Comparison of ENCODE assay signal across 8 cellular contexts in the genomic region with DNA sequence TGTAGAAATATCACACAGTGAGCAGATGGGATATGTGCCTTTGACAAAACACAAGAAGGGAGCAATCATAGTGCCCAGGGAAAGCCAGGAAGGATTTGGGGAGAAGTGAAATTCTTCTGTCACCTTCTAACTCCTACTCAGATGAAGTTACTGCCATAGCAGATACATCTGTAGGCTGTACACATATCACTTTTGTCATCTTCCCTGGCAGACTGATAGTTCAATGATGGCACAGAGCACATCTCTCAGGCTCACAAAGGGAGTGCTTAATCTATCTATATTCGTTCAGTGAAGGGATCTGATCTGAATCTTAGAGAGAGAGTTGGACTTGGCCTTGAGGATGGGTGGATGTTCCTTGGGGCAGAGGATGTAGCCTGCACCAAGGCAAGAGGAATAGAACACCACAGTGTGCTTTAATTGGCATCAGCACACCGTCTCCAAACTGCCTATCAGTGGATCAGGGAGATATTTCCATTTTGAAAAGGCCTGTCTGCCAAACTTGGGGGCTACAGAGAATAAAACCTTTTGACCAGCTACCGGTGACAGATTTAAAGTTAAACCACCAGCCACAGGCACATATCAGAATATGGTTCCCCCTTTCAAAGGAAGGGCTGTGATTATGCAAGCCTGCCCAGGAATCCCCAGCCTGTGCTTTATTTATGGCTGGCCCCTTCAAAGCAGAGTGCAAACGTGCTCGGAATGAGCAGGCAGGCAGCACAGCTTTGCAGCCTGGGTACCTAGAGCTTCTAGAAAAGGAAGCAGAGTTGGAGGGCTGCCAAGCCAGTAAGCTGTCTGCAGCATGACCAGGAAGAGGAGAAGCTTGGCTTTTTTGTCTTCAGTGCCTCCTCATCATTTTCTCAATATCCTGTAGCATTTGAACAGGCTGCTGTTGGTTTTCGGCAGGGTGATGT.
DNase-seq lines count a peak whose midpoint lies in the region; ATAC-seq and TF ChIP-seq lines count a peak whose summit lies in the region.

No MANE protein-coding gene starts in this region.

- peaks cover 6% of the 10 kb centered on the region for H3K9me3 Mint-ChIP-seq in MCF 10A (ENCODE audit: unreplicated experiment)
- peaks cover 0 to 10% (median 4%) of the 10 kb centered on the region in 11 donors for H3K9me3 Mint-ChIP-seq in naive thymus-derived CD4-positive, alpha-beta T cell

- POLR2A ChIA-PET in MCF 10A (lab: Yijun Ruan, JAX): interaction anchor here (0.8 kb wide), 1 partner anchor 162 kb away, joined by 3 read pairs; no protein-coding TSS in a partner anchor
- POLR2A ChIA-PET in naive thymus-derived CD4-positive, alpha-beta T cell (lab: Charles Lee): interaction anchor here (0.6 to 1.7 kb wide), 11 partner anchors 13 to 450 kb away, joined by 3 to 18 read pairs (median 3); partner anchors contain the start of gene DYRK2

- H3K36me3 Mint-ChIP-seq in MCF 10A (ENCODE audit: insufficient read depth, unreplicated experiment): no peaks in the 10 kb centered on the region
- peaks cover 0 to 5% (median 0%) of the 10 kb centered on the region in 5 donors for H3K36me3 Mint-ChIP-seq in naive thymus-derived CD4-positive, alpha-beta T cell

- no peaks in the 10 kb centered on the region for H3K27me3 ChIP-seq in naive thymus-derived CD4-positive, alpha-beta T cell (ENCODE audit: control insufficient read depth in 2 of 2, insufficient read depth in 2 of 2, low read length in 2 of 2)

- no TSS peak for BruUV-seq in MCF 10A (replicated peaks; lab: Mats Ljungman, UMichigan)

- peak; percentile 89 for ATAC-seq in naive thymus-derived CD4-positive, alpha-beta T cell

- no peak overlapping the region for H3K4me3 ChIP-seq in Jurkat, Clone E6-1 (ENCODE audit: low read length)
- no peak overlapping the region for H3K4me3 ChIP-seq in naive thymus-derived CD4-positive, alpha-beta T cell (ENCODE audit: low read length)

- H3K9me3 ChIP-seq in naive thymus-derived CD4-positive, alpha-beta T cell (ENCODE audit: control insufficient read depth in 2 of 3, low read length in 3 of 3): peaks cover 0 to 4% (median 0%) of the 10 kb centered on the region in 3 experiments

- TF ChIP-seq CTCF in GM20000 (IDR thresholded peaks at IDR 0.05; ENCODE audit: extremely low read depth, missing control alignments) (no peak), MCF 10A (IDR thresholded peaks at IDR 0.05; ENCODE audit: unreplicated experiment) (no peak)

- H3K27ac ChIP-seq in naive thymus-derived CD4-positive, alpha-beta T cell (ENCODE audit: low read depth, low read length): peak overlapping the region; percentile 49

- H3K4me1 Mint-ChIP-seq in MCF 10A (ENCODE audit: insufficient read depth, unreplicated experiment): no peaks in the 10 kb centered on the region
- H3K4me1 Mint-ChIP-seq in naive thymus-derived CD4-positive, alpha-beta T cell: peaks cover 28 to 49% (median 46%) of the 10 kb centered on the region in 7 donors

- no peaks in the 10 kb centered on the region for H3K36me3 ChIP-seq in naive thymus-derived CD4-positive, alpha-beta T cell (ENCODE audit: control insufficient read depth in 2 of 3, insufficient read depth in 3 of 3, low read length in 3 of 3)

- H3K4me1 ChIP-seq in naive thymus-derived CD4-positive, alpha-beta T cell (ENCODE audit: control insufficient read depth in 2 of 2, insufficient read depth in 2 of 2, low read length in 2 of 2): peaks cover 39 to 45% of the 10 kb centered on the region in 2 donors

- no peaks in the 10 kb centered on the region for H3K27me3 Mint-ChIP-seq in MCF 10A (ENCODE audit: insufficient read depth, unreplicated experiment)
- peaks cover 0 to under 1% (median 0%) of the 10 kb centered on the region in 5 donors for H3K27me3 Mint-ChIP-seq in naive thymus-derived CD4-positive, alpha-beta T cell

- H3K4me3 Mint-ChIP-seq in MCF 10A (ENCODE audit: unreplicated experiment): no peak overlapping the region
- H3K4me3 Mint-ChIP-seq in naive thymus-derived CD4-positive, alpha-beta T cell: peak overlapping the region in 9 of 10 donors; percentile 1 to 61 (median 26)

- DNase-seq in C1 segment of cervical spinal cord (lab: John Stamatoyannopoulos, UW) (peak in 8 of 14 donors; percentile 13 to 61 (median 30)), GM20000 (ENCODE audit: low spot score) (peak; percentile 22), UCSD-AML1 (lab: John Stamatoyannopoulos, UW; ENCODE audit: unreplicated experiment) (peak; percentile 16), MCF 10A (ENCODE audit: unreplicated experiment) (peak; percentile 13), DMS114 treated with DMSO at 0.1 percent for 48 hours (lab: John Stamatoyannopoulos, UW; ENCODE audit: unreplicated experiment) (no peak)
- peak; percentile 80 for DNase-seq in Jurkat, Clone E6-1 (ENCODE audit: low read depth, low spot score)
- peak in 8 of 9 donors; percentile 47 to 89 (median 82) for DNase-seq in naive thymus-derived CD4-positive, alpha-beta T cell
- peak; percentile 37 to 86 (median 75) for DNase-seq in stimulated activated naive CD4-positive, alpha-beta T cell (lab: John Stamatoyannopoulos, UW)

- intact Hi-C loops in MCF 10A (cut with micrococcal nuclease): no loop called here
- intact Hi-C loops in naive thymus-derived CD4-positive, alpha-beta T cell (cut with micrococcal nuclease): loop anchor here (1.0 to 5.0 kb wide), 7 partner anchors 32 to 214 kb away; partner anchors contain the start of gene CAND1 (in 1 of the 2)

- CTCF ChIA-PET in MCF 10A (lab: Yijun Ruan, JAX): interaction anchor here (0.6 kb wide), 1 partner anchor 20 kb away, joined by 3 read pairs; no protein-coding TSS in a partner anchor
- CTCF ChIA-PET in naive thymus-derived CD4-positive, alpha-beta T cell (lab: Charles Lee): interaction anchor here (0.6 to 1.6 kb wide), 4 partner anchors 20 to 459 kb away, joined by 3 to 6 read pairs (median 3); no protein-coding TSS in a partner anchor

- H3K27ac Mint-ChIP-seq in MCF 10A (ENCODE audit: low read depth, unreplicated experiment): no peak overlapping the region
- peak overlapping the region; percentile 41 to 91 (median 82) for H3K27ac Mint-ChIP-seq in naive thymus-derived CD4-positive, alpha-beta T cell
